11 cellular contexts compared by ENCODE assay signal in the genomic region with DNA sequence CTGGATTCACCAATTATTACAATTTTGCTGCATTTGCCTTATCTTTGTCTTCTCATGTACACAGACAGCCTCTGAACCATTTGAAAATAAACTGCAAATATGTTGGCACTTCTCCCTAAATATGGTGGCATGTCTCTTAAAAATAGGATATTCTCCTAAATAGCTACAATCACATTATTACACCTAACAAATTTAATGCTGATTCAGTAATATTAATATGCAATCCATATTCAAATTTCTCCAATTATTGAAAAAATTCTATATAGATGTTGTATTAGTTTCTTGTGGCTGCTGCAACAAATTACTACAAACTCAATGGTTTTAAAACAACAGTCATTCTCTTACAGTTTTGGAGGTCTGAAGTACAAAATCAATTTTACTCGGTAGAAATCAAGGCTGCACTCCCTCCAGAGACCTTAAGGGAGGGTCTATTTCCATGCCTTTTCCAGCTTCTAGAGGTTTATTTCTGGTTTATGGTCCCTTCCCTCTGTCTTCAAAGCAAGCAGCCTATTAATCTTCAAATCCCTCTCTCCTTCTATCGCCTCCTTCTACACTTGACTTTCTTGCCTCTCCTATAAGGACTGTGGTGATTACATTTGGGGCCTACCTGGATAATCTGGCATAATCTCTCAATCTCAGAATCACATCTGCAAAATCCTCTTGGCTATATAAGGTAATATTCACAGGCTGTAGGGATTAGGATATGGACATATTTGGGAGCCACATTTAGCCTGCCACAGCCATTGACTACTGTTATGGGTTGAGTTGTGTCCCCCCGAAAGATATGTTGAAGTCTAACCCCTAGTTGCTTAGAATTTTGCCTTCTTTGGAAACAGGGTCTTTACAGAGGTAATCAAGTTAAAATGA. TPM values are rescaled to one million over a fixed set of nuclear protein-coding genes. Genes with fewer than 3 reads are reported as not detected.
DNase-seq lines count a peak whose midpoint lies in the region; ATAC-seq, FAIRE-seq and TF ChIP-seq lines count a peak whose summit lies in the region.
"Had no signal": no experiment of that assay in that cellular context is flagged by ENCODE, and none has a peak within 500 bp of the region (broad histone marks: within the 10 kb centered on the region; RNA-seq: fewer than 3 reads in every experiment).

No MANE protein-coding gene starts in this region.

- intact Hi-C loops in uterus (cut with DNase I; ENCODE audit: low total_unique reads): no loop called here
- intact Hi-C loops in psoas muscle (cut with DNase I): no loop called here

- ATAC-seq in A549 (no peak), psoas muscle (no peak), HG03139 (IDR thresholded peaks at IDR 0.05; ENCODE audit: unreplicated experiment) (no peak), HG02763 (IDR thresholded peaks at IDR 0.05; ENCODE audit: unreplicated experiment) (no peak)

- H3K36me3 ChIP-seq in uterus (no peaks in the 10 kb centered on the region), psoas muscle (ENCODE audit: insufficient read depth in 1 of 2, low read depth in 1 of 2) (peaks cover 0 to 8% of the 10 kb centered on the region in 2 donors)
- H3K36me3 ChIP-seq: vagina had no signal

- in situ Hi-C loops in G401 (cut with HindIII; ENCODE audit: low sequenced_read_pairs): no loop called here

- H3K27me3 ChIP-seq in uterus: no peaks in the 10 kb centered on the region
- H3K27me3 ChIP-seq in psoas muscle (ENCODE audit: insufficient read depth in 3 of 3, low read length in 2 of 3): no peaks in the 10 kb centered on the region
- H3K27me3 ChIP-seq: vagina had no signal

- POLR2A ChIA-PET in A549 (lab: Yijun Ruan, JAX) (no interaction called here), RWPE1 (lab: Yijun Ruan, JAX; ENCODE audit: low non-redundant PET) (no interaction called here)

- no peak for TF ChIP-seq CTCF in A549 (IDR thresholded peaks at IDR 0.05)
- no peak for TF ChIP-seq CTCF in RWPE1 (conservative IDR thresholded peaks at IDR 0.05; ENCODE audit: low read depth)
- TF ChIP-seq CTCF in uterus (IDR thresholded peaks at IDR 0.05): no peak
- no peak for TF ChIP-seq CTCF in psoas muscle (IDR thresholded peaks at IDR 0.05)

- TF ChIP-seq EP300 in A549 (IDR thresholded peaks at IDR 0.05): no peak

- FAIRE-seq in A549 (lab: Jason Lieb, UNC): no peak

- H3K9me3 ChIP-seq in A549 (no peaks in the 10 kb centered on the region), uterus (no peaks in the 10 kb centered on the region), psoas muscle (no peaks in the 10 kb centered on the region)
- H3K9me3 ChIP-seq: vagina had no signal

- 92% methylated on average over 3 of the region's 3 CpGs for WGBS in A549 (ENCODE audit: missing lambda C conversion rate)
- WGBS in psoas muscle, 3 donors: 76 to 81% (median 79%) methylated on average over 3 of the region's 3 CpGs

- H3K4me1 ChIP-seq in A549: peaks cover 51% of the 10 kb centered on the region
- peaks cover 0 to 18% of the 10 kb centered on the region in 2 donors for H3K4me1 ChIP-seq in uterus
- peaks cover 33% of the 10 kb centered on the region for H3K4me1 ChIP-seq in psoas muscle

- DNase-seq in A549 (ENCODE audit: low read depth in 1 of 2, low spot score in 1 of 2) (no peak), G401 (ENCODE audit: low spot score) (peak; percentile 0), RWPE1 (ENCODE audit: low spot score) (no peak), erythroblast (lab: John Stamatoyannopoulos, UW) (no peak), uterus (no peak), psoas muscle (no peak)
- DNase-seq: NCI-H345, SW 1271 had no signal

- H3K4me2 ChIP-seq in A549: peak overlapping the region; percentile 91

- no peak overlapping the region for H3K4me3 ChIP-seq in A549
- no peak overlapping the region for H3K4me3 ChIP-seq in uterus
- H3K4me3 ChIP-seq in psoas muscle: no peak overlapping the region
- H3K4me3 ChIP-seq: vagina had no signal

- H3K27ac ChIP-seq in A549 (peak overlapping the region in 1 of 2 experiments; percentile 48; a peak in 3 of 6 replicates), RWPE1 (peak overlapping the region; percentile 63), uterus (no peak overlapping the region), psoas muscle (no peak overlapping the region)
- H3K27ac ChIP-seq: vagina had no signal

- no peak for TF ChIP-seq RAD21 in A549 (conservative IDR thresholded peaks at IDR 0.05 in 1 of 2, IDR thresholded peaks at IDR 0.05 in 1 of 2)

- CTCF ChIA-PET in A549 (lab: Yijun Ruan, JAX): no interaction called here
- CTCF ChIA-PET in RWPE1 (lab: Yijun Ruan, JAX): interaction anchor here (0.7 kb wide), 1 partner anchor 218 kb away, joined by 5 read pairs; no protein-coding TSS in a partner anchor

- TF ChIP-seq POLR2A in A549 (IDR thresholded peaks at IDR 0.05; ENCODE audit: low read length) (no peak), erythroblast (IDR thresholded peaks at IDR 0.05; ENCODE audit: low read length) (peak; percentile 31), uterus (IDR thresholded peaks at IDR 0.05) (no peak)

TF ChIP-seq in A549, 52 proteins besides CTCF, POLR2A, EP300 and RAD21:
- TF ChIP-seq JUN (IDR thresholded peaks at IDR 0.05): no peak
- TF ChIP-seq, protein P1, sequence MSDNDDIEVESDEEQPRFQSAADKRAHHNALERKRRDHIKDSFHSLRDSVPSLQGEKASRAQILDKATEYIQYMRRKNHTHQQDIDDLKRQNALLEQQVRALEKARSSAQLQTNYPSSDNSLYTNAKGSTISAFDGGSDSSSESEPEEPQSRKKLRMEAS (IDR thresholded peaks at IDR 0.05): no peak
- TF ChIP-seq ZSCAN20 (CRISPR knock-in tag; IDR thresholded peaks at IDR 0.05): no peak
- TF ChIP-seq, protein P2, sequence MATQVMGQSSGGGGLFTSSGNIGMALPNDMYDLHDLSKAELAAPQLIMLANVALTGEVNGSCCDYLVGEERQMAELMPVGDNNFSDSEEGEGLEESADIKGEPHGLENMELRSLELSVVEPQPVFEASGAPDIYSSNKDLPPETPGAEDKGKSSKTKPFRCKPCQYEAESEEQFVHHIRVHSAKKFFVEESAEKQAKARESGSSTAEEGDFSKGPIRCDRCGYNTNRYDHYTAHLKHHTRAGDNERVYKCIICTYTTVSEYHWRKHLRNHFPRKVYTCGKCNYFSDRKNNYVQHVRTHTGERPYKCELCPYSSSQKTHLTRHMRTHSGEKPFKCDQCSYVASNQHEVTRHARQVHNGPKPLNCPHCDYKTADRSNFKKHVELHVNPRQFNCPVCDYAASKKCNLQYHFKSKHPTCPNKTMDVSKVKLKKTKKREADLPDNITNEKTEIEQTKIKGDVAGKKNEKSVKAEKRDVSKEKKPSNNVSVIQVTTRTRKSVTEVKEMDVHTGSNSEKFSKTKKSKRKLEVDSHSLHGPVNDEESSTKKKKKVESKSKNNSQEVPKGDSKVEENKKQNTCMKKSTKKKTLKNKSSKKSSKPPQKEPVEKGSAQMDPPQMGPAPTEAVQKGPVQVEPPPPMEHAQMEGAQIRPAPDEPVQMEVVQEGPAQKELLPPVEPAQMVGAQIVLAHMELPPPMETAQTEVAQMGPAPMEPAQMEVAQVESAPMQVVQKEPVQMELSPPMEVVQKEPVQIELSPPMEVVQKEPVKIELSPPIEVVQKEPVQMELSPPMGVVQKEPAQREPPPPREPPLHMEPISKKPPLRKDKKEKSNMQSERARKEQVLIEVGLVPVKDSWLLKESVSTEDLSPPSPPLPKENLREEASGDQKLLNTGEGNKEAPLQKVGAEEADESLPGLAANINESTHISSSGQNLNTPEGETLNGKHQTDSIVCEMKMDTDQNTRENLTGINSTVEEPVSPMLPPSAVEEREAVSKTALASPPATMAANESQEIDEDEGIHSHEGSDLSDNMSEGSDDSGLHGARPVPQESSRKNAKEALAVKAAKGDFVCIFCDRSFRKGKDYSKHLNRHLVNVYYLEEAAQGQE (IDR thresholded peaks at IDR 0.05): no peak
- TF ChIP-seq, protein P3, sequence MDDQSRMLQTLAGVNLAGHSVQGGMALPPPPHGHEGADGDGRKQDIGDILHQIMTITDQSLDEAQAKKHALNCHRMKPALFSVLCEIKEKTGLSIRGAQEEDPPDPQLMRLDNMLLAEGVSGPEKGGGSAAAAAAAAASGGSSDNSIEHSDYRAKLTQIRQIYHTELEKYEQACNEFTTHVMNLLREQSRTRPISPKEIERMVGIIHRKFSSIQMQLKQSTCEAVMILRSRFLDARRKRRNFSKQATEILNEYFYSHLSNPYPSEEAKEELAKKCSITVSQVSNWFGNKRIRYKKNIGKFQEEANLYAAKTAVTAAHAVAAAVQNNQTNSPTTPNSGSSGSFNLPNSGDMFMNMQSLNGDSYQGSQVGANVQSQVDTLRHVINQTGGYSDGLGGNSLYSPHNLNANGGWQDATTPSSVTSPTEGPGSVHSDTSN (IDR thresholded peaks at IDR 0.05): no peak
- TF ChIP-seq CEBPB (IDR thresholded peaks at IDR 0.05): no peak
- peak; percentile 94 for TF ChIP-seq MAFK (IDR thresholded peaks at IDR 0.05; ENCODE audit: partially characterized antibody)
- TF ChIP-seq HOXB5 (CRISPR knock-in tag; IDR thresholded peaks at IDR 0.05): no peak

RNA-seq across cellular contexts. Expression of a gene that starts 52.5 kb away (rescaled TPM):
- polyA plus RNA-seq in A549 (2011; rRNA removed): 26.7 and 27.5 TPM in 2 replicates
- 52.7 and 54.8 TPM in 2 replicates for polyA plus RNA-seq in A549 (2012; cell fraction: cytosol; rRNA removed)
- polyA plus RNA-seq in A549 (2012; cell fraction: nucleus; rRNA removed): 39.5 and 45.1 TPM in 2 replicates
- polyA plus RNA-seq in A549 (2017; fragmentation: RNase III; extraction: RNeasy Plus Mini Kit Qiagen cat#74134 plus additional on column Dnase treatment): 22.8 to 25.4 TPM (median 23.7 TPM) in 3 replicates
- polyA minus RNA-seq in A549 (2011; rRNA and poly(A)+ RNA removed): 2.6 and 2.8 TPM in 2 replicates
- 2.0 TPM in 1 of 2 replicates, not detected in the other for total RNA-seq in G401 (2014; rRNA removed; shearing (Covaris generic))
- 10 to 100 TPM in 3 of 4 donors, 1 to 10 TPM in 1; 2.1 to 51.2 (median 15.3) TPM for total RNA-seq in uterus
- total RNA-seq in psoas muscle: 10 to 100 TPM; 13.9 to 18.1 (median 15.8) TPM
- polyA plus RNA-seq in psoas muscle: 10 to 100 TPM; 24.0 to 45.3 (median 32.1) TPM
